ENCODE assay signal across 15 cellular contexts in the genomic region with DNA sequence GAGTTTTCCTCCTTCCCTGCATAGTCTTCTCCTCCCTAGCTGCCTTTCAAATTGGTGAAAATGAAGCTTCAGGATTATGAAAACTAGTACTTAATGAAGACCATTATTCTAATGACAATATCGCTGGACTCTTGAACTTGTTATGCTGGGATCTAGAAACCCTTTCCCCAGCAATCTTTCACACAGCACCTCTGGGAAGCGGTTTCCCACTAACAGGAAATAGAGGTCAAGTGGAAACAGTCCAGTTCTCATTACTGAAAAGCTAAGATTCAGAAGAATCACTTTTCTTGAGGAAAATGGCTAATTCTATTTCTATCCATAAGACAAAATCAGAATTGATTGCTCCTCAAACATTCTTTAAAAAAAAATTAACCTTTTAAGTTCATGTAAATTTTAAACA. TPM values are rescaled to one million over a fixed set of nuclear protein-coding genes. Genes with fewer than 3 reads are reported as not detected.
DNase-seq lines count a peak whose midpoint lies in the region; ATAC-seq and TF ChIP-seq lines count a peak whose summit lies in the region.
"Had no signal": no experiment of that assay in that cellular context is flagged by ENCODE, and none has a peak within 500 bp of the region (broad histone marks: within the 10 kb centered on the region; RNA-seq: fewer than 3 reads in every experiment).

No MANE protein-coding gene starts in this region.

- no peaks in the 10 kb centered on the region for H3K9me3 Mint-ChIP-seq in stimulated activated naive CD8-positive, alpha-beta T cell treated with anti-CD3 and anti-CD28 coated beads, Interleukin-15, Interleukin-2, amounts not matched to agents 100 ng/mL and 50 ng/mL, for 24 hours
- no peaks in the 10 kb centered on the region for H3K9me3 Mint-ChIP-seq in activated CD8-positive, alpha-beta T cell treated with anti-CD3 and anti-CD28 coated beads, Interleukin-2, amount 10 ng/mL, durations not matched to agents 7 days and 5 days (ENCODE audit: insufficient read depth)
- no peaks in the 10 kb centered on the region for H3K9me3 Mint-ChIP-seq in type B pancreatic cell
- H3K9me3 Mint-ChIP-seq: CD14-positive monocyte had no signal

- peak overlapping the region; percentile 49 for H3K27ac ChIP-seq in mesenchymal stem cell (ENCODE audit: low read length, poor library complexity, severe bottlenecking)
- H3K27ac ChIP-seq: SJSA1 had no signal

- H3K27me3 Mint-ChIP-seq in stimulated activated naive CD8-positive, alpha-beta T cell treated with anti-CD3 and anti-CD28 coated beads, Interleukin-15, Interleukin-2, amounts not matched to agents 100 ng/mL and 50 ng/mL, for 24 hours, result no peaks in the 10 kb centered on the region
- no peaks in the 10 kb centered on the region for H3K27me3 Mint-ChIP-seq in activated CD8-positive, alpha-beta T cell treated with anti-CD3 and anti-CD28 coated beads, Interleukin-2, amount 10 ng/mL, durations not matched to agents 7 days and 5 days (ENCODE audit: low read depth)
- peaks cover 3% of the 10 kb centered on the region for H3K27me3 Mint-ChIP-seq in type B pancreatic cell

- H4K91ac ChIP-seq in mesenchymal stem cell (ENCODE audit: low read length), result no peak overlapping the region

- H3K23ac ChIP-seq in mesenchymal stem cell (ENCODE audit: low read length in 2 of 2), result no peak overlapping the region

- H2BK120ac ChIP-seq in mesenchymal stem cell (ENCODE audit: low read depth, low read length), result no peak overlapping the region

- H3K27ac Mint-ChIP-seq in stimulated activated naive CD8-positive, alpha-beta T cell treated with anti-CD3 and anti-CD28 coated beads, Interleukin-15, Interleukin-2, amounts not matched to agents 100 ng/mL and 50 ng/mL, for 24 hours, result no peak overlapping the region
- peak overlapping the region; percentile 32 for H3K27ac Mint-ChIP-seq in activated CD8-positive, alpha-beta T cell treated with anti-CD3 and anti-CD28 coated beads, Interleukin-2, amount 10 ng/mL, durations not matched to agents 7 days and 5 days
- peak overlapping the region; percentile 96 for H3K27ac Mint-ChIP-seq in type B pancreatic cell

- no peaks in the 10 kb centered on the region for H3K9me3 ChIP-seq in mesenchymal stem cell (ENCODE audit: control insufficient read depth, low read length)
- H3K9me3 ChIP-seq: HAP-1, MG63, SJSA1, testis had no signal

- no peak overlapping the region for H2BK5ac ChIP-seq in mesenchymal stem cell (ENCODE audit: low read depth, low read length, poor library complexity, severe bottlenecking)

- TF ChIP-seq CTCF in type B pancreatic cell (conservative IDR thresholded peaks at IDR 0.05), result no peak

- no peak overlapping the region for H3K9ac ChIP-seq in mesenchymal stem cell (ENCODE audit: low read length)

- no peak overlapping the region for H2AFZ ChIP-seq in mesenchymal stem cell (ENCODE audit: low read depth, low read length)

- H4K8ac ChIP-seq in mesenchymal stem cell (ENCODE audit: low read length), result no peak overlapping the region

- H3K4me3 ChIP-seq in mesenchymal stem cell (ENCODE audit: insufficient read depth in 1 of 2, low read depth in 1 of 2, low read length in 2 of 2), result no peak overlapping the region
- H3K4me3 ChIP-seq: HAP-1, MG63, SJSA1, testis had no signal

- no peak overlapping the region for H2BK12ac ChIP-seq in mesenchymal stem cell (ENCODE audit: low read length in 2 of 2)

- peaks cover 6% of the 10 kb centered on the region for H3K4me1 ChIP-seq in mesenchymal stem cell (ENCODE audit: control insufficient read depth, insufficient read depth, low read depth, low read length)

- H3K4me3 Mint-ChIP-seq in stimulated activated naive CD8-positive, alpha-beta T cell treated with anti-CD3 and anti-CD28 coated beads, Interleukin-15, Interleukin-2, amounts not matched to agents 100 ng/mL and 50 ng/mL, for 24 hours, result peak overlapping the region; percentile 17
- H3K4me3 Mint-ChIP-seq in activated CD8-positive, alpha-beta T cell treated with anti-CD3 and anti-CD28 coated beads, Interleukin-2, amount 10 ng/mL, durations not matched to agents 7 days and 5 days, result no peak overlapping the region
- H3K4me3 Mint-ChIP-seq in type B pancreatic cell, result peak overlapping the region; percentile 95

- H3K36me3 ChIP-seq in mesenchymal stem cell (ENCODE audit: control insufficient read depth in 1 of 2, insufficient read depth in 2 of 2, low read depth in 1 of 2, low read length in 2 of 2), result peaks cover 0 to 2% of the 10 kb centered on the region in 2 experiments
- H3K36me3 ChIP-seq: HAP-1 had no signal

- no peak overlapping the region for H3K14ac ChIP-seq in mesenchymal stem cell (ENCODE audit: low read length in 2 of 2)

- H3K18ac ChIP-seq in mesenchymal stem cell (ENCODE audit: low read depth in 1 of 2, low read length in 2 of 2), result no peak overlapping the region

- no peak for DNase-seq in stimulated activated naive CD8-positive, alpha-beta T cell treated with anti-CD3 and anti-CD28 coated beads, Interleukin-15, Interleukin-2, amounts not matched to agents 100 U/mL and 50 U/mL, for 24 hours
- DNase-seq in activated CD8-positive, alpha-beta T cell treated with anti-CD3 and anti-CD28 coated beads, Interleukin-2, amount 10 ng/mL, durations not matched to agents 7 days and 5 days, result no peak
- DNase-seq in mesenchymal stem cell, result peak; percentile 50
- no peak for DNase-seq in type B pancreatic cell (ENCODE audit: extremely low spot score, unreplicated experiment)
- no peak for DNase-seq in NCI-H1694 (lab: John Stamatoyannopoulos, UW)
- DNase-seq in NCI-H524 (lab: John Stamatoyannopoulos, UW), result no peak
- DNase-seq: activated effector memory CD4-positive, alpha-beta T cell treated with anti-CD3 and anti-CD28 coated beads, Interleukin-2, amount 50 U/mL, for 16 hours; GF-D8; MG63; testis had no signal

- 5% methylated on average over 2 of the region's 2 CpGs for WGBS in mesenchymal stem cell

- H3K79me1 ChIP-seq in mesenchymal stem cell (replicated peaks; ENCODE audit: low read length, poor library complexity, severe bottlenecking), result peaks cover 3% of the 10 kb centered on the region

- H3K4me1 Mint-ChIP-seq in stimulated activated naive CD8-positive, alpha-beta T cell treated with anti-CD3 and anti-CD28 coated beads, Interleukin-15, Interleukin-2, amounts not matched to agents 100 ng/mL and 50 ng/mL, for 24 hours (ENCODE audit: low read depth), result peaks cover 68% of the 10 kb centered on the region
- peaks cover 62% of the 10 kb centered on the region for H3K4me1 Mint-ChIP-seq in activated CD8-positive, alpha-beta T cell treated with anti-CD3 and anti-CD28 coated beads, Interleukin-2, amount 10 ng/mL, durations not matched to agents 7 days and 5 days (ENCODE audit: low read depth)
- peaks cover 58% of the 10 kb centered on the region for H3K4me1 Mint-ChIP-seq in type B pancreatic cell (ENCODE audit: unreplicated experiment)

- H3K4ac ChIP-seq in mesenchymal stem cell (ENCODE audit: low read depth in 1 of 2, low read length in 2 of 2), result no peak overlapping the region

- POLR2A ChIA-PET in activated CD8-positive, alpha-beta T cell treated with anti-CD3 and anti-CD28 coated beads, Interleukin-2, amount 10 ng/mL, durations not matched to agents 7 days and 5 days (lab: Charles Lee), result interaction anchor here (0.6 to 2.4 kb wide), 5 partner anchors 8 to 123 kb away, joined by 3 to 18 read pairs (median 5); partner anchors contain the start of gene SRSF1

- no peak overlapping the region for H3K4me2 ChIP-seq in mesenchymal stem cell (ENCODE audit: low read length, poor library complexity, severe bottlenecking)

- no peak overlapping the region for H2BK15ac ChIP-seq in mesenchymal stem cell (ENCODE audit: low read depth, poor library complexity, severe bottlenecking)

- CTCF ChIA-PET in activated CD8-positive, alpha-beta T cell treated with anti-CD3 and anti-CD28 coated beads, Interleukin-2, amount 10 ng/mL, durations not matched to agents 7 days and 5 days (lab: Charles Lee), result interaction anchor here (0.7 to 3.9 kb wide), 9 partner anchors 9 to 331 kb away, joined by 3 to 71 read pairs (median 4); partner anchors contain the start of gene SRSF1

- H2AK5ac ChIP-seq in mesenchymal stem cell (ENCODE audit: low read length, severe bottlenecking), result no peak overlapping the region

- ATAC-seq in stimulated activated naive CD8-positive, alpha-beta T cell treated with anti-CD3 and anti-CD28 coated beads, Interleukin-15, Interleukin-2, amounts not matched to agents 100 U/mL and 50 U/mL, for 24 hours, result no peak
- ATAC-seq in activated CD8-positive, alpha-beta T cell treated with anti-CD3 and anti-CD28 coated beads, Interleukin-2, amount 10 ng/mL, durations not matched to agents 7 days and 5 days, result no peak
- ATAC-seq in HG02840 (IDR thresholded peaks at IDR 0.05; ENCODE audit: low FRiP score, unreplicated experiment), result no peak

- H3K36me3 Mint-ChIP-seq in stimulated activated naive CD8-positive, alpha-beta T cell treated with anti-CD3 and anti-CD28 coated beads, Interleukin-15, Interleukin-2, amounts not matched to agents 100 ng/mL and 50 ng/mL, for 24 hours (ENCODE audit: low read depth), result peaks cover 20% of the 10 kb centered on the region
- H3K36me3 Mint-ChIP-seq in activated CD8-positive, alpha-beta T cell treated with anti-CD3 and anti-CD28 coated beads, Interleukin-2, amount 10 ng/mL, durations not matched to agents 7 days and 5 days (ENCODE audit: low read depth), result peaks cover 36% of the 10 kb centered on the region
- no peaks in the 10 kb centered on the region for H3K36me3 Mint-ChIP-seq in type B pancreatic cell

- no peaks in the 10 kb centered on the region for H3K27me3 ChIP-seq in mesenchymal stem cell (ENCODE audit: control insufficient read depth in 1 of 2, insufficient read depth in 1 of 2, low read length in 2 of 2)
- H3K27me3 ChIP-seq: MG63, SJSA1, testis had no signal

RNA-seq across cellular contexts. Expression of gene VEZF1, which starts 2.0 kb away (rescaled TPM):
- total RNA-seq in activated CD8-positive, alpha-beta T cell treated with anti-CD3 and anti-CD28 coated beads, Interleukin-2, amount 10 ng/mL, durations not matched to agents 7 days and 5 days, result 10 to 100 TPM; 37.5 to 37.6 TPM
- 45.1 TPM for polyA plus RNA-seq in mesenchymal stem cell (2013, experiment 1 of 2)
- polyA plus RNA-seq in mesenchymal stem cell (2013, experiment 2 of 2), result 43.6 TPM
- total RNA-seq in type B pancreatic cell (ENCODE audit: low replicate concordance), result 53.3 and 73.2 TPM in 2 replicates

RNA-seq across cellular contexts. Expression of gene SRSF1, which starts 17.0 kb away (rescaled TPM):
- 100 to 1,000 TPM; 382 to 383 TPM for total RNA-seq in activated CD8-positive, alpha-beta T cell treated with anti-CD3 and anti-CD28 coated beads, Interleukin-2, amount 10 ng/mL, durations not matched to agents 7 days and 5 days
- polyA plus RNA-seq in mesenchymal stem cell (2013, experiment 1 of 2), result 121 TPM
- 123 TPM for polyA plus RNA-seq in mesenchymal stem cell (2013, experiment 2 of 2)
- 200 and 306 TPM in 2 replicates for total RNA-seq in type B pancreatic cell (ENCODE audit: low replicate concordance)

RNA-seq across cellular contexts. Expression of gene CUEDC1, which starts 34.8 kb away (rescaled TPM):
- under 1 TPM in 1 of 2 experiments, not detected in 1; 0.18 TPM for total RNA-seq in activated CD8-positive, alpha-beta T cell treated with anti-CD3 and anti-CD28 coated beads, Interleukin-2, amount 10 ng/mL, durations not matched to agents 7 days and 5 days
- 23.1 TPM for polyA plus RNA-seq in mesenchymal stem cell (2013, experiment 1 of 2)
- 22.1 TPM for polyA plus RNA-seq in mesenchymal stem cell (2013, experiment 2 of 2)
- 29.8 and 31.3 TPM in 2 replicates for total RNA-seq in type B pancreatic cell (ENCODE audit: low replicate concordance)

Comparison
In these comparisons a context has a peak if more than half of its experiments do, and no peak if none do; other contexts are left out.
1. RNA of gene CUEDC1, which starts 34.8 kb away (total RNA-seq): 29.8 to 31.3 TPM in type B pancreatic cell; 0.18 TPM in activated CD8-positive, alpha-beta T cell treated with anti-CD3 and anti-CD28 coated beads, Interleukin-2, amount 10 ng/mL, durations not matched to agents 7 days and 5 days; every median in the first group is over 10 times any median in the second.